Comparison of ENCODE assay signal across 17 cellular contexts in genomic region chr1:229192031-229192430, GRCh38.
DNase-seq lines count a peak whose midpoint lies in the region; ATAC-seq, FAIRE-seq and TF ChIP-seq lines count a peak whose summit lies in the region.
"Had no signal": no experiment of that assay in that cellular context is flagged by ENCODE, and none has a peak within 500 bp of the region (broad histone marks: within the 10 kb centered on the region; RNA-seq: fewer than 3 reads in every experiment).

No MANE protein-coding gene starts in this region.

- H3K27me3 Mint-ChIP-seq in H9 (ENCODE audit: low read depth) (no peaks in the 10 kb centered on the region), glutamatergic neuron (ENCODE audit: unreplicated experiment) (peaks cover 3% of the 10 kb centered on the region)
- peaks cover 7% of the 10 kb centered on the region for H3K27me3 Mint-ChIP-seq in T-helper 2 cell treated with Interferon-gamma antibody and Interleukin-4, amounts not matched to agents 5 μg/mL and 100 μg/mL, for 36 hours (ENCODE audit: low read depth)

- H3K4me1 ChIP-seq in A549 (peaks cover 21% of the 10 kb centered on the region), H9 (ENCODE audit: insufficient read depth, low read length) (peaks cover 5% of the 10 kb centered on the region), RWPE2 (ENCODE audit: insufficient read depth, poor library complexity, severe bottlenecking) (peaks cover 8% of the 10 kb centered on the region), gastrocnemius medialis (no peaks in the 10 kb centered on the region)
- H3K4me1 ChIP-seq: neural progenitor cell had no signal

- H3T11ph ChIP-seq in H9 (ENCODE audit: low read length), result no peak overlapping the region

- TF ChIP-seq CTCF in A549 (IDR thresholded peaks at IDR 0.05) (no peak), H9 (conservative IDR thresholded peaks at IDR 0.05) (no peak), RWPE2 (IDR thresholded peaks at IDR 0.05; ENCODE audit: poor library complexity, severe bottlenecking) (no peak), foreskin fibroblast (IDR thresholded peaks at IDR 0.05; ENCODE audit: low read depth, low read length) (no peak), gastrocnemius medialis (IDR thresholded peaks at IDR 0.05 in 4 of 5, conservative IDR thresholded peaks at IDR 0.05 in 1 of 5) (no peak), glutamatergic neuron (IDR thresholded peaks at IDR 0.05; ENCODE audit: partially characterized antibody, unreplicated experiment) (no peak)

- H3K4me3 Mint-ChIP-seq in H9, result no peak overlapping the region
- no peak overlapping the region for H3K4me3 Mint-ChIP-seq in T-helper 2 cell treated with Interferon-gamma antibody and Interleukin-4, amounts not matched to agents 5 μg/mL and 100 μg/mL, for 36 hours
- H3K4me3 Mint-ChIP-seq in glutamatergic neuron (ENCODE audit: unreplicated experiment), result no peak overlapping the region
- H3K4me3 Mint-ChIP-seq: neural progenitor cell had no signal

- H2BK15ac ChIP-seq in H9 (ENCODE audit: low read depth, low read length), result no peak overlapping the region

- no peak overlapping the region for H2BK120ac ChIP-seq in H9 (ENCODE audit: low read depth, low read length, poor library complexity, severe bottlenecking)

- H3K9me3 ChIP-seq in A549 (no peaks in the 10 kb centered on the region), H9 (ENCODE audit: control insufficient read depth, low read depth, low read length) (no peaks in the 10 kb centered on the region), RWPE2 (ENCODE audit: severe bottlenecking) (no peaks in the 10 kb centered on the region), gastrocnemius medialis (no peaks in the 10 kb centered on the region)
- H3K9me3 ChIP-seq: BLaER1 treated with 17β-estradiol and CSF1 and Interleukin-3, amounts not matched to agents 10 nM and 100 nM; SK-N-SH had no signal

- H3K27ac Mint-ChIP-seq in H9, result peak overlapping the region in 2 of 3 experiments; percentile 46 to 94; a peak in 2 of 7 replicates
- no peak overlapping the region for H3K27ac Mint-ChIP-seq in T-helper 2 cell treated with Interferon-gamma antibody and Interleukin-4, amounts not matched to agents 5 μg/mL and 100 μg/mL, for 36 hours
- H3K27ac Mint-ChIP-seq in glutamatergic neuron (ENCODE audit: unreplicated experiment), result no peak overlapping the region
- H3K27ac Mint-ChIP-seq: neural progenitor cell had no signal

- H2AFZ ChIP-seq in H9 (ENCODE audit: low read length), result no peak overlapping the region

- no peaks in the 10 kb centered on the region for H3K23me2 ChIP-seq in H9 (ENCODE audit: insufficient read length, low read depth, low read length, poor library complexity, severe bottlenecking)

- in situ Hi-C loops in gastrocnemius medialis (cut with MboI; ENCODE audit: low sequenced_read_pairs in 4 of 4), result no loop called here

- H2AK5ac ChIP-seq in H9 (ENCODE audit: insufficient read length, low read length), result no peak overlapping the region

- DNase-seq in A549 (ENCODE audit: low read depth in 1 of 2, low spot score in 1 of 2) (no peak), H9 (no peak), RWPE2 (ENCODE audit: low spot score) (no peak), foreskin fibroblast (peak; percentile 23 to 64), mucosa of gallbladder (ENCODE audit: low spot score) (no peak), gastrocnemius medialis (no peak), glutamatergic neuron (no peak)
- no peak for DNase-seq in T-helper 2 cell treated with Interferon-gamma antibody and Interleukin-4, amounts not matched to agents 5 μg/mL and 100 μg/mL, for 36 hours (ENCODE audit: low spot score)
- DNase-seq: activated CD4-positive, alpha-beta T cell treated with anti-CD3 and anti-CD28 coated beads, Interleukin-2, amount 50 U/mL, for 4 hours; anterior cingulate cortex; H7; islet precursor cell; NCI-H345; SK-N-SH; stimulated activated naive CD4-positive, alpha-beta T cell had no signal

- no peak for TF ChIP-seq EP300 in A549 (IDR thresholded peaks at IDR 0.05)

- no peak overlapping the region for H2BK20ac ChIP-seq in H9 (ENCODE audit: low read depth, low read length, poor library complexity, severe bottlenecking)

- H3K18ac ChIP-seq in H9 (ENCODE audit: insufficient read length, low read depth, low read length), result no peak overlapping the region

- H3K4me3 ChIP-seq in A549 (no peak overlapping the region), RWPE2 (ENCODE audit: severe bottlenecking) (no peak overlapping the region), foreskin fibroblast (ENCODE audit: low read depth in 1 of 2, low read length in 2 of 2) (no peak overlapping the region), gastrocnemius medialis (no peak overlapping the region)
- H3K4me3 ChIP-seq: BLaER1 treated with 17β-estradiol and CSF1 and Interleukin-3, amounts not matched to agents 10 nM and 100 nM; neural progenitor cell had no signal

- H3K4me1 Mint-ChIP-seq in H9 (peaks cover 32 to 35% of the 10 kb centered on the region in 2 experiments), glutamatergic neuron (ENCODE audit: low read depth, unreplicated experiment) (no peaks in the 10 kb centered on the region)
- H3K4me1 Mint-ChIP-seq in T-helper 2 cell treated with Interferon-gamma antibody and Interleukin-4, amounts not matched to agents 5 μg/mL and 100 μg/mL, for 36 hours (ENCODE audit: low read depth), result peaks cover 11% of the 10 kb centered on the region
- H3K4me1 Mint-ChIP-seq: neural progenitor cell had no signal

- H3K14ac ChIP-seq in H9 (ENCODE audit: insufficient read depth, low read length), result no peak overlapping the region

- no peak overlapping the region for H3K4ac ChIP-seq in H9 (ENCODE audit: low read depth, low read length)

- POLR2A ChIA-PET in A549 (lab: Yijun Ruan, JAX), result no interaction called here

- H3K4me2 ChIP-seq in A549 (peak overlapping the region; percentile 24), H9 (ENCODE audit: insufficient read depth, insufficient read length, low read length) (no peak overlapping the region)
- H3K4me2 ChIP-seq: neural progenitor cell, SK-N-SH had no signal

- H3K23ac ChIP-seq in H9 (ENCODE audit: insufficient read length, low read depth, low read length), result no peak overlapping the region

- peak overlapping the region in 1 of 2 experiments; percentile 58; a peak in 3 of 6 replicates for H3K27ac ChIP-seq in A549
- H3K27ac ChIP-seq in H9 (ENCODE audit: insufficient read length, low read depth, low read length), result no peak overlapping the region
- H3K27ac ChIP-seq in RWPE2 (ENCODE audit: poor library complexity, severe bottlenecking), result peak overlapping the region; percentile 23
- no peak overlapping the region for H3K27ac ChIP-seq in gastrocnemius medialis
- H3K27ac ChIP-seq: neural progenitor cell had no signal

- H4K20me1 ChIP-seq in H9 (ENCODE audit: control insufficient read depth, insufficient read depth, insufficient read length), result no peaks in the 10 kb centered on the region
- H4K20me1 ChIP-seq: BLaER1 treated with 17β-estradiol and CSF1 and Interleukin-3, amounts not matched to agents 10 nM and 100 nM had no signal

- no peak overlapping the region for H4K5ac ChIP-seq in H9 (ENCODE audit: insufficient read length, low read depth, low read length)

- H4K91ac ChIP-seq in H9 (ENCODE audit: insufficient read length, low read depth, low read length), result no peak overlapping the region

- no peak for ATAC-seq in A549
- peak; percentile 65; the same call in 2 of the 3 replicates for ATAC-seq in RWPE2 (ENCODE audit: low read depth)
- no peak for ATAC-seq in gastrocnemius medialis

- no peak for FAIRE-seq in A549 (lab: Jason Lieb, UNC)

- WGBS in A549 (ENCODE audit: missing lambda C conversion rate), result 29% methylated on average over 1 of the region's 1 CpG
- no CpG with 5 or more reads among the region's 1 CpG for WGBS in H9 (ENCODE audit: extremely low coverage, insufficient read length, low lambda C conversion rate)

- no peak overlapping the region for H2BK12ac ChIP-seq in H9 (ENCODE audit: insufficient read length, low read depth, low read length)

- H3K27me3 ChIP-seq in H9 (ENCODE audit: insufficient read depth, low read length), result no peaks in the 10 kb centered on the region
- no peaks in the 10 kb centered on the region for H3K27me3 ChIP-seq in RWPE2 (ENCODE audit: insufficient read depth, poor library complexity, severe bottlenecking)
- no peaks in the 10 kb centered on the region for H3K27me3 ChIP-seq in gastrocnemius medialis
- H3K27me3 ChIP-seq: BLaER1 treated with 17β-estradiol and CSF1 and Interleukin-3, amounts not matched to agents 10 nM and 100 nM; neural progenitor cell had no signal

- no peak for TF ChIP-seq POLR2A in A549 (IDR thresholded peaks at IDR 0.05; ENCODE audit: low read length)
- TF ChIP-seq POLR2A in gastrocnemius medialis (IDR thresholded peaks at IDR 0.05), result no peak

- no peak overlapping the region for H2BK5ac ChIP-seq in H9 (ENCODE audit: insufficient read length, low read length)

- H3K36me3 Mint-ChIP-seq in H9 (ENCODE audit: insufficient read depth in 1 of 3, low read depth in 3 of 3) (no peaks in the 10 kb centered on the region; a peak in 1 of 7 replicates), glutamatergic neuron (ENCODE audit: unreplicated experiment) (no peaks in the 10 kb centered on the region)
- no peaks in the 10 kb centered on the region for H3K36me3 Mint-ChIP-seq in T-helper 2 cell treated with Interferon-gamma antibody and Interleukin-4, amounts not matched to agents 5 μg/mL and 100 μg/mL, for 36 hours (ENCODE audit: low read depth)
- H3K36me3 Mint-ChIP-seq: neural progenitor cell had no signal

- no peaks in the 10 kb centered on the region for H3K79me1 ChIP-seq in H9 (ENCODE audit: insufficient read depth, low read depth, low read length, poor library complexity, severe bottlenecking)

- H3K56ac ChIP-seq in H9 (ENCODE audit: insufficient read length, low read depth, low read length), result no peak overlapping the region

- CTCF ChIA-PET in A549 (lab: Yijun Ruan, JAX), result interaction anchor here (0.6 to 1.6 kb wide), 4 partner anchors 24 to 457 kb away, joined by 3 to 6 read pairs (median 3); no protein-coding TSS in a partner anchor

- no peak overlapping the region for H4K8ac ChIP-seq in H9 (replicated peaks; ENCODE audit: insufficient read length, low read depth, low read length)

- intact Hi-C loops in gastrocnemius medialis (cut with DNase I; ENCODE audit: low total_unique reads), result no loop called here

- TF ChIP-seq RAD21 in A549 (conservative IDR thresholded peaks at IDR 0.05 in 1 of 2, IDR thresholded peaks at IDR 0.05 in 1 of 2), result no peak

- H3K36me3 ChIP-seq in RWPE2 (ENCODE audit: low read depth), result no peaks in the 10 kb centered on the region
- no peaks in the 10 kb centered on the region for H3K36me3 ChIP-seq in gastrocnemius medialis
- H3K36me3 ChIP-seq: BLaER1 treated with 17β-estradiol and CSF1 and Interleukin-3, amounts not matched to agents 10 nM and 100 nM; neural progenitor cell had no signal

- H3K9me3 Mint-ChIP-seq in H9 (no peaks in the 10 kb centered on the region), glutamatergic neuron (ENCODE audit: unreplicated experiment) (peaks cover 2% of the 10 kb centered on the region)
- no peaks in the 10 kb centered on the region for H3K9me3 Mint-ChIP-seq in T-helper 2 cell treated with Interferon-gamma antibody and Interleukin-4, amounts not matched to agents 5 μg/mL and 100 μg/mL, for 36 hours
- H3K9me3 Mint-ChIP-seq: neural progenitor cell had no signal

- H3K79me2 ChIP-seq in H9 (ENCODE audit: insufficient read depth, low read length), result no peaks in the 10 kb centered on the region

- no peak overlapping the region for H3K9ac ChIP-seq in H9 (ENCODE audit: extremely low read depth, insufficient read length, low read length)
- H3K9ac ChIP-seq: neural progenitor cell, SK-N-SH had no signal

TF ChIP-seq in A549, 52 proteins besides CTCF, POLR2A, EP300 and RAD21 (continues in another document):
- TF ChIP-seq MYC (IDR thresholded peaks at IDR 0.05; ENCODE audit: borderline replicate concordance, low read length), result no peak

Comparison
In these comparisons a context has a peak if more than half of its experiments do, and no peak if none do; other contexts are left out.
1. DNase-seq: peak in foreskin fibroblast (2 of 2); none in A549 (0 of 2), H9 (single experiment), RWPE2 (single experiment), mucosa of gallbladder (single experiment), T-helper 2 cell treated with Interferon-gamma antibody and Interleukin-4, amounts not matched to agents 5 μg/mL and 100 μg/mL, for 36 hours (single experiment), gastrocnemius medialis (0 of 2) and glutamatergic neuron (single experiment).
2. H3K27ac Mint-ChIP-seq: peak in H9 (2 of 3); none in T-helper 2 cell treated with Interferon-gamma antibody and Interleukin-4, amounts not matched to agents 5 μg/mL and 100 μg/mL, for 36 hours (single experiment) and glutamatergic neuron (single experiment).